8 cellular contexts compared by ENCODE assay signal in the genomic region with DNA sequence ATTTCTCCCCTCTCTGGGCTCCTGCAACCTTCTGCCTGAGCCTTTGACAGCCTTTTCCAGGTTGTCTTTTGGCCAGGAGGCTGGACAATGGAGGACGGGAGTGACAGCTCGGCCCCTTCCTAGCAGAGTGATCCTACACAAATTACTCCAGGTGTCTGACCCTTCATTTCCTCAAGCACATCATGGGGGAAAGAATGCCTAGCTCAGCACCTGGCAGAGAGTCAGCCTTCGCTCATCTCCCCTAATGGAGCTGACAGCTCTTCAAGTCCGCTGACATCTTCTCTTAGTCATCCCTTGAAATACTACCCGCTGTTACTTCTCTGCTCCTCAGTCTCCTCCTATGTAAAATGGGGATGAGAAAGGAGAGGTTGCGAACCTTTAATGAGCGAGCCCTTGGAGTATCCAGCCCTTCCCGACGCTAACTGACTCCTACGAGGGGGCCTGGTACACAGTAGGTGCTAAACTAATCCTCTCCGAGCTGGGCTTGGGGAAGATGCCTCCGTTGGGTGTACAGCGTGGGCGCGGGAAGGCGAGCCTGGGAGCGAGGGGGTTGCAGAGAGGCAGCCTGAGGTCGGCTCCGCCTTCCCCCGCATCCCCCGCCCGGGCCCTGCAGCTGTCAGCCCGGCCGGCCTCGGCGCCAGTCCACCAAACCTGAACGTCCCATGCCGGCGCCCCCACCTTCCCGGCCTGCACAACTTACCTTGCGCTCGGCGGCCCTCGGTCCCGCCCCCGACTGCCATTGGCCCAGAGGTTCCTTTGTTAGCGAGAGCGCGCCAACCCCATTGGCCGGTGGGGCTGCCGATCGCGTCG. TPM values are rescaled to one million over a fixed set of nuclear protein-coding genes. Genes with fewer than 3 reads are reported as not detected.
DNase-seq lines count a peak whose midpoint lies in the region; ATAC-seq and TF ChIP-seq lines count a peak whose summit lies in the region.

No MANE protein-coding gene starts in this region.

- peak; percentile 98 for DNase-seq in ACHN
- DNase-seq in NCI-H2171 treated with DMSO at 0.1 percent for 48 hours (lab: John Stamatoyannopoulos, UW) = peak; percentile 97
- peak; percentile 98 for DNase-seq in breast epithelium (ENCODE audit: low spot score in 2 of 2)
- DNase-seq in iPS-NIHi11 (ENCODE audit: low spot score) = peak; percentile 97

- H3K27ac ChIP-seq in VCaP (peak overlapping the region; percentile 87), breast epithelium (peak overlapping the region; percentile 12 to 57), skin epidermis (peak overlapping the region in 18 of 21 experiments; percentile 21 to 82 (median 56))

- in situ Hi-C loops in ACHN (cut with HindIII; ENCODE audit: low pct_ligation_motif_present, low pct_unique_long_range_greater_than_20kb, low sequenced_read_pairs) = no loop called here

- no peak for TF ChIP-seq POLR2A in breast epithelium (IDR thresholded peaks at IDR 0.05)

- H3K36me3 ChIP-seq in breast epithelium = no peaks in the 10 kb centered on the region

- intact Hi-C loops in breast epithelium (cut with DNase I; ENCODE audit: low total_unique reads) = no loop called here

- H3K4me1 ChIP-seq in breast epithelium = peaks cover 0 to 7% of the 10 kb centered on the region in 2 donors

- H3K4me3 ChIP-seq in breast epithelium (peak overlapping the region; percentile 51 to 87 (median 69)), skin epidermis (peak overlapping the region; percentile 35 to 67 (median 49))

- TF ChIP-seq CTCF in VCaP (conservative IDR thresholded peaks at IDR 0.05) (no peak), breast epithelium (IDR thresholded peaks at IDR 0.05) (no peak)

- no peaks in the 10 kb centered on the region for H3K9me3 ChIP-seq in breast epithelium

- ATAC-seq in GM18873 (IDR thresholded peaks at IDR 0.05; ENCODE audit: low FRiP score, unreplicated experiment) (peak; percentile 89), HG03135 (IDR thresholded peaks at IDR 0.05; ENCODE audit: unreplicated experiment) (peak; percentile 92)

- H3K27me3 ChIP-seq in breast epithelium = no peaks in the 10 kb centered on the region

RNA-seq across cellular contexts. Expression of gene MPRIP, which starts 0.5 kb away (rescaled TPM):
- 100 to 1,000 TPM in 2 of 3 donors, 10 to 100 TPM in 1; 93.1 to 136 (median 124) TPM for total RNA-seq in breast epithelium

Comparison
In these comparisons a context has a peak if more than half of its experiments do, and no peak if none do; other contexts are left out.
1. Peak in every context shown above with its lines: DNase-seq, ATAC-seq, H3K4me3 ChIP-seq and H3K27ac ChIP-seq.
2. H3K27ac ChIP-seq: peak in every context shown above with its lines; median percentile 87 in VCaP; 56 in skin epidermis; 34 in breast epithelium.